In the genomic region with DNA sequence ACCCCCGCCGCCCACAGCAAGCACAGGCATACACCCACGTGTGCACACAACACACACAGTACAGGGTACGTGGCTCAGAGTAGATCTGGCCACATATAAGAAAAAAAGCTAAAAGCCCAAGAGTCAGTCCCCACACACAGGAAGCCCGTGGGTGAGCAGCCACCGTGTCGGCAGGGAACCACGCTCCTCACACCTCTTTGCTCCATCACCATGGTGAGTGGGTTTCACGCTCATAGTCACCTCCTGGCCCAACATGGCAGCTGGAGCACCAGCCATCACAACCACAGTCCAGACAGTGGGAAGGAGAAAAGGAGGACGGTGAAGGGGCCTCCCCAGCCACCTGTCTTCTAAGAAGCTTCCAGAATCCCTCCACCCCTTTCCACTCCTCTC, we compare ENCODE assay signal across 19 cellular contexts.
DNase-seq lines count a peak whose midpoint lies in the region; ATAC-seq lines count a peak whose summit lies in the region.
"Had no signal": no experiment of that assay in that cellular context is flagged by ENCODE, and none has a peak within 500 bp of the region (broad histone marks: within the 10 kb centered on the region; RNA-seq: fewer than 3 reads in every experiment).

No MANE protein-coding gene starts in this region.

- H3K36me3 Mint-ChIP-seq in T-helper 2 cell treated with Interferon-gamma antibody and Interleukin-4, amounts not matched to agents 5 μg/mL and 100 μg/mL, for 36 hours (ENCODE audit: low read depth), result peaks cover 11% of the 10 kb centered on the region
- peaks cover 48% of the 10 kb centered on the region for H3K36me3 Mint-ChIP-seq in activated naive CD8-positive, alpha-beta T cell treated with anti-CD3 and anti-CD28 coated beads for 36 hours
- H3K36me3 Mint-ChIP-seq: CD4-positive, CD25-positive, alpha-beta regulatory T cell had no signal

- no peak overlapping the region for H3K27ac Mint-ChIP-seq in T-helper 2 cell treated with Interferon-gamma antibody and Interleukin-4, amounts not matched to agents 5 μg/mL and 100 μg/mL, for 36 hours
- H3K27ac Mint-ChIP-seq in activated naive CD8-positive, alpha-beta T cell treated with anti-CD3 and anti-CD28 coated beads for 36 hours, result peak overlapping the region; percentile 79
- H3K27ac Mint-ChIP-seq: nephron had no signal

- H3K4me3 Mint-ChIP-seq in T-helper 2 cell treated with Interferon-gamma antibody and Interleukin-4, amounts not matched to agents 5 μg/mL and 100 μg/mL, for 36 hours, result no peak overlapping the region
- peak overlapping the region; percentile 14 for H3K4me3 Mint-ChIP-seq in activated naive CD8-positive, alpha-beta T cell treated with anti-CD3 and anti-CD28 coated beads for 36 hours
- H3K4me3 Mint-ChIP-seq: nephron, T-cell had no signal

- ATAC-seq in GM21390 (IDR thresholded peaks at IDR 0.05; ENCODE audit: unreplicated experiment) (no peak), HG03039 (IDR thresholded peaks at IDR 0.05; ENCODE audit: unreplicated experiment) (no peak)
- ATAC-seq: HCT116, sciatic nerve had no signal

- DNase-seq in activated effector memory CD4-positive, alpha-beta T cell treated with anti-CD3 and anti-CD28 coated beads, Interleukin-2, amount 50 U/mL, for 16 hours, result peak; percentile 72
- no peak for DNase-seq in activated effector memory CD4-positive, alpha-beta T cell treated with Interleukin-2 at 50 U/mL for 16 hours
- DNase-seq in T-helper 2 cell treated with Interferon-gamma antibody and Interleukin-4, amounts not matched to agents 5 μg/mL and 100 μg/mL, for 36 hours (ENCODE audit: low spot score), result peak; percentile 40
- peak; percentile 22 for DNase-seq in activated naive CD8-positive, alpha-beta T cell treated with anti-CD3 and anti-CD28 coated beads for 36 hours
- peak; percentile 47 to 67 for DNase-seq in stimulated activated CD8-positive, alpha-beta memory T cell treated with anti-CD3 and anti-CD28 coated beads, Interleukin-15, amount 100 ng/mL, for 4 hours (ENCODE audit: low read depth in 2 of 2)
- no peak for DNase-seq in central memory CD4-positive, alpha-beta T cell
- DNase-seq: ACHN; CD4-positive, CD25-positive, alpha-beta regulatory T cell; DMS53; foreskin fibroblast; kidney glomerular epithelial cell; mesenchymal stem cell; NCI-H526 treated with DMSO at 0.1 percent for 48 hours had no signal

- H3K4me1 Mint-ChIP-seq in T-helper 2 cell treated with Interferon-gamma antibody and Interleukin-4, amounts not matched to agents 5 μg/mL and 100 μg/mL, for 36 hours (ENCODE audit: low read depth), result peaks cover 12% of the 10 kb centered on the region
- H3K4me1 Mint-ChIP-seq in activated naive CD8-positive, alpha-beta T cell treated with anti-CD3 and anti-CD28 coated beads for 36 hours, result peaks cover 41% of the 10 kb centered on the region

- no peaks in the 10 kb centered on the region for H3K9me3 Mint-ChIP-seq in T-helper 2 cell treated with Interferon-gamma antibody and Interleukin-4, amounts not matched to agents 5 μg/mL and 100 μg/mL, for 36 hours
- peaks cover 2% of the 10 kb centered on the region for H3K9me3 Mint-ChIP-seq in activated naive CD8-positive, alpha-beta T cell treated with anti-CD3 and anti-CD28 coated beads for 36 hours
- H3K9me3 Mint-ChIP-seq: nephron, T-cell had no signal

- no peaks in the 10 kb centered on the region for H3K27me3 Mint-ChIP-seq in T-helper 2 cell treated with Interferon-gamma antibody and Interleukin-4, amounts not matched to agents 5 μg/mL and 100 μg/mL, for 36 hours (ENCODE audit: low read depth)
- H3K27me3 Mint-ChIP-seq in activated naive CD8-positive, alpha-beta T cell treated with anti-CD3 and anti-CD28 coated beads for 36 hours, result no peaks in the 10 kb centered on the region
- H3K27me3 Mint-ChIP-seq: CD4-positive, CD25-positive, alpha-beta regulatory T cell; T-cell had no signal

Comparison
In these comparisons a context has a peak if more than half of its experiments do, and no peak if none do; other contexts are left out.
1. DNase-seq: peak in activated effector memory CD4-positive, alpha-beta T cell treated with anti-CD3 and anti-CD28 coated beads, Interleukin-2, amount 50 U/mL, for 16 hours (single experiment), T-helper 2 cell treated with Interferon-gamma antibody and Interleukin-4, amounts not matched to agents 5 μg/mL and 100 μg/mL, for 36 hours (single experiment), activated naive CD8-positive, alpha-beta T cell treated with anti-CD3 and anti-CD28 coated beads for 36 hours (single experiment) and stimulated activated CD8-positive, alpha-beta memory T cell treated with anti-CD3 and anti-CD28 coated beads, Interleukin-15, amount 100 ng/mL, for 4 hours (2 of 2); none in activated effector memory CD4-positive, alpha-beta T cell treated with Interleukin-2 at 50 U/mL for 16 hours (single experiment) and central memory CD4-positive, alpha-beta T cell (single experiment).